In the genomic region with DNA sequence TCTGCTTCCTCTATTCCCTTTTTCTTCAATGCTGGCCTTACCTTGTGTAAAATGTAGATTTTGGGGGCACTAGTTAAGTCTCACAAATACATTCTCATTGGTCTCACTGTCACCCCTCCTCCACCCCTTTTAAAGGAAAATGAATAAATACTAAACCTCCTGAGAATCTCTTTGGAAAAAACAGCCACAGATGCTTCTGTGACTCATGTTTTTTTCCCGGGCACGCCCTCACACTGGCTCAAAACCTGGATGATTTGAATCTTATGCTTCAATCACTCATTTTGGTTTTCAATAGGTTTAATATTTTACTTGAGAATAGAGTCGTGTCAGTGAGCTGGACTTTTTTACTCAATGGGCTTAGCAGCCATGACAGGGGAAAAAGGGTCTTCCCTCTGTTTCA, we compare ENCODE assay signal across 10 cellular contexts.
A peak's percentile ranks its signal among the peaks of the same experiment; 100 is the strongest.
DNase-seq lines count a peak whose midpoint lies in the region; ATAC-seq and TF ChIP-seq lines count a peak whose summit lies in the region.
"Had no signal": no experiment of that assay in that cellular context is flagged by ENCODE, and none has a peak within 500 bp of the region (broad histone marks: within the 10 kb centered on the region; RNA-seq: fewer than 3 reads in every experiment).

No MANE protein-coding gene starts in this region.

- BruUV-seq in MCF 10A (replicated peaks; lab: Mats Ljungman, UMichigan), result no TSS peak

- no peaks in the 10 kb centered on the region for H3K36me3 Mint-ChIP-seq in activated T-cell treated with anti-CD3 and anti-CD28 coated beads, Interleukin-2, amount 50 U/mL, for 72 hours (ENCODE audit: insufficient read depth in 2 of 2)
- peaks cover 7% of the 10 kb centered on the region for H3K36me3 Mint-ChIP-seq in MCF 10A (ENCODE audit: insufficient read depth, unreplicated experiment)
- H3K36me3 Mint-ChIP-seq in effector memory CD8-positive, alpha-beta T cell (ENCODE audit: insufficient read depth), result peaks cover 3% of the 10 kb centered on the region

- no peaks in the 10 kb centered on the region for H3K27me3 Mint-ChIP-seq in activated T-cell treated with anti-CD3 and anti-CD28 coated beads, Interleukin-2, amount 50 U/mL, for 72 hours (ENCODE audit: low read depth)
- H3K27me3 Mint-ChIP-seq in MCF 10A (ENCODE audit: insufficient read depth, unreplicated experiment), result no peaks in the 10 kb centered on the region
- no peaks in the 10 kb centered on the region for H3K27me3 Mint-ChIP-seq in effector memory CD8-positive, alpha-beta T cell

- ATAC-seq in activated T-cell treated with anti-CD3 and anti-CD28 coated beads, Interleukin-2, amount 50 U/mL, for 72 hours (replicated peaks in 1 of 2), result no peak
- ATAC-seq in effector memory CD8-positive, alpha-beta T cell (replicated peaks), result no peak
- no peak for ATAC-seq in HG03039 (IDR thresholded peaks at IDR 0.05; ENCODE audit: unreplicated experiment)

- H3K4me1 Mint-ChIP-seq in activated T-cell treated with anti-CD3 and anti-CD28 coated beads, Interleukin-2, amount 50 U/mL, for 72 hours (ENCODE audit: low read depth), result peaks cover 53% of the 10 kb centered on the region
- H3K4me1 Mint-ChIP-seq in MCF 10A (ENCODE audit: insufficient read depth, unreplicated experiment), result peaks cover 35% of the 10 kb centered on the region
- peaks cover 5 to 17% of the 10 kb centered on the region in 2 donors for H3K4me1 Mint-ChIP-seq in effector memory CD8-positive, alpha-beta T cell (ENCODE audit: low read depth in 2 of 2)

- no peak for DNase-seq in activated T-cell treated with anti-CD3 and anti-CD28 coated beads, Interleukin-2, amount 50 U/mL, for 72 hours
- no peak for DNase-seq in activated T-cell treated with anti-CD3 and anti-CD28 coated beads, Interleukin-2, amount 50 U/mL, for 1 hour
- DNase-seq in MCF 10A (ENCODE audit: unreplicated experiment) (peak; percentile 61), ureter (ENCODE audit: low spot score) (peak; percentile 41), DMS79 (lab: John Stamatoyannopoulos, UW) (no peak)
- DNase-seq in effector memory CD8-positive, alpha-beta T cell, result no peak
- DNase-seq: Karpas-422 had no signal

- H3K9me3 Mint-ChIP-seq in activated T-cell treated with anti-CD3 and anti-CD28 coated beads, Interleukin-2, amount 50 U/mL, for 72 hours, result no peaks in the 10 kb centered on the region
- no peaks in the 10 kb centered on the region for H3K9me3 Mint-ChIP-seq in MCF 10A (ENCODE audit: unreplicated experiment)
- no peaks in the 10 kb centered on the region for H3K9me3 Mint-ChIP-seq in effector memory CD8-positive, alpha-beta T cell

- H3K27ac Mint-ChIP-seq in activated T-cell treated with anti-CD3 and anti-CD28 coated beads, Interleukin-2, amount 50 U/mL, for 72 hours, result peak overlapping the region; percentile 8
- peak overlapping the region; percentile 85 for H3K27ac Mint-ChIP-seq in MCF 10A (ENCODE audit: low read depth, unreplicated experiment)
- peak overlapping the region in 1 of 2 donors; percentile 6 for H3K27ac Mint-ChIP-seq in effector memory CD8-positive, alpha-beta T cell

- H3K27me3 ChIP-seq in layer of hippocampus (ENCODE audit: control insufficient read depth, insufficient read depth, low read length), result no peaks in the 10 kb centered on the region

- TF ChIP-seq CTCF in MCF 10A (IDR thresholded peaks at IDR 0.05; ENCODE audit: unreplicated experiment), result no peak

- H3K27ac ChIP-seq in layer of hippocampus (ENCODE audit: low read depth, low read length), result peak overlapping the region; percentile 80
- H3K27ac ChIP-seq: VCaP had no signal

- POLR2A ChIA-PET in MCF 10A (lab: Yijun Ruan, JAX), result interaction anchor here (0.6 to 1.7 kb wide), 6 partner anchors 30 to 656 kb away, joined by 3 to 10 read pairs (median 4); a partner anchor contains a TSS

- CTCF ChIA-PET in MCF 10A (lab: Yijun Ruan, JAX), result interaction anchor here (1.2 kb wide), 1 partner anchor 43 kb away, joined by 3 read pairs; no protein-coding TSS in a partner anchor

- intact Hi-C loops in MCF 10A (cut with micrococcal nuclease), result no loop called here

- peak overlapping the region in 1 of 2 donors; percentile 2 for H3K4me3 Mint-ChIP-seq in activated T-cell treated with anti-CD3 and anti-CD28 coated beads, Interleukin-2, amount 50 U/mL, for 72 hours
- H3K4me3 Mint-ChIP-seq in MCF 10A (ENCODE audit: unreplicated experiment), result peak overlapping the region; percentile 2
- H3K4me3 Mint-ChIP-seq in effector memory CD8-positive, alpha-beta T cell, result no peak overlapping the region

Comparison
In these comparisons a context has a peak if more than half of its experiments do, and no peak if none do; other contexts are left out.
1. DNase-seq: peak in MCF 10A (single experiment) and ureter (single experiment); none in activated T-cell treated with anti-CD3 and anti-CD28 coated beads, Interleukin-2, amount 50 U/mL, for 72 hours (0 of 2), activated T-cell treated with anti-CD3 and anti-CD28 coated beads, Interleukin-2, amount 50 U/mL, for 1 hour (single experiment), effector memory CD8-positive, alpha-beta T cell (0 of 3) and DMS79 (single experiment).